In genomic region chr2:231632559-231633142, GRCh38 we compare ENCODE assay signal across 19 cellular contexts. TPM values are rescaled to one million over a fixed set of nuclear protein-coding genes. Genes with fewer than 3 reads are reported as not detected.
DNase-seq lines count a peak whose midpoint lies in the region; ATAC-seq and TF ChIP-seq lines count a peak whose summit lies in the region.
"Had no signal": no experiment of that assay in that cellular context is flagged by ENCODE, and none has a peak within 500 bp of the region (broad histone marks: within the 10 kb centered on the region; RNA-seq: fewer than 3 reads in every experiment).

No MANE protein-coding gene starts in this region.

- no peak overlapping the region for H3K4me3 Mint-ChIP-seq in HFFc6
- H3K4me3 Mint-ChIP-seq: stimulated activated naive CD8-positive, alpha-beta T cell treated with anti-CD3 and anti-CD28 coated beads, Interleukin-15, amount 100 ng/mL, for 72 hours had no signal

- no peaks in the 10 kb centered on the region for H3K79me1 ChIP-seq in mesenchymal stem cell (replicated peaks; ENCODE audit: low read length, poor library complexity, severe bottlenecking)

- no peaks in the 10 kb centered on the region for H3K27me3 ChIP-seq in ACC112 (ENCODE audit: insufficient read depth, low read length)
- no peaks in the 10 kb centered on the region for H3K27me3 ChIP-seq in mesenchymal stem cell (ENCODE audit: control insufficient read depth in 1 of 2, insufficient read depth in 1 of 2, low read length in 2 of 2)
- H3K27me3 ChIP-seq in spleen (replicated peaks in 1 of 7), result no peaks in the 10 kb centered on the region
- H3K27me3 ChIP-seq: cardiac muscle cell, neutrophil had no signal

- TF ChIP-seq CTCF in HFFc6 (IDR thresholded peaks at IDR 0.05) (no peak), coronary artery (IDR thresholded peaks at IDR 0.05) (no peak), spleen (IDR thresholded peaks at IDR 0.05 in 8 of 11, conservative IDR thresholded peaks at IDR 0.05 in 3 of 11) (no peak)

- no peak overlapping the region for H2BK120ac ChIP-seq in mesenchymal stem cell (ENCODE audit: low read depth, low read length)

- no peak overlapping the region for H2BK5ac ChIP-seq in mesenchymal stem cell (ENCODE audit: low read depth, low read length, poor library complexity, severe bottlenecking)

- no peak for ATAC-seq in HG02973 (IDR thresholded peaks at IDR 0.05; ENCODE audit: unreplicated experiment)

- no peak overlapping the region for H3K4me3 ChIP-seq in ACC112 (ENCODE audit: low read depth, low read length)
- H3K4me3 ChIP-seq in coronary artery, result no peak overlapping the region
- no peak overlapping the region for H3K4me3 ChIP-seq in mesenchymal stem cell (ENCODE audit: insufficient read depth in 1 of 2, low read depth in 1 of 2, low read length in 2 of 2)
- no peak overlapping the region for H3K4me3 ChIP-seq in spleen
- H3K4me3 ChIP-seq: cardiac muscle cell, lower lobe of right lung had no signal

- H3K4ac ChIP-seq in mesenchymal stem cell (ENCODE audit: low read depth in 1 of 2, low read length in 2 of 2), result no peak overlapping the region

- H3K9me3 ChIP-seq in mesenchymal stem cell (ENCODE audit: control insufficient read depth, low read length) (no peaks in the 10 kb centered on the region), spleen (no peaks in the 10 kb centered on the region)
- H3K9me3 ChIP-seq: lower lobe of right lung, neutrophil, SK-N-SH had no signal

- H2AFZ ChIP-seq in ACC112 (ENCODE audit: low read length, unreplicated experiment), result no peak overlapping the region
- no peak overlapping the region for H2AFZ ChIP-seq in mesenchymal stem cell (ENCODE audit: low read depth, low read length)

- H3K36me3 ChIP-seq in ACC112 (ENCODE audit: insufficient read depth, low read length), result no peaks in the 10 kb centered on the region
- no peaks in the 10 kb centered on the region for H3K36me3 ChIP-seq in mesenchymal stem cell (ENCODE audit: control insufficient read depth in 1 of 2, insufficient read depth in 2 of 2, low read depth in 1 of 2, low read length in 2 of 2)
- H3K36me3 ChIP-seq in spleen, result no peaks in the 10 kb centered on the region
- H3K36me3 ChIP-seq: cardiac muscle cell, lower lobe of right lung, neutrophil had no signal

- peak overlapping the region; percentile 38; the same call in 1 of the 2 replicates for H3K27ac Mint-ChIP-seq in HFFc6
- H3K27ac Mint-ChIP-seq: stimulated activated naive CD8-positive, alpha-beta T cell treated with anti-CD3 and anti-CD28 coated beads, Interleukin-15, amount 100 ng/mL, for 72 hours had no signal

- H3K27me3 Mint-ChIP-seq in HFFc6 (ENCODE audit: insufficient read depth), result peaks cover 1% of the 10 kb centered on the region; the same call in 1 of the 2 replicates
- H3K27me3 Mint-ChIP-seq: stimulated activated naive CD8-positive, alpha-beta T cell treated with anti-CD3 and anti-CD28 coated beads, Interleukin-15, amount 100 ng/mL, for 72 hours had no signal

- H4K8ac ChIP-seq in mesenchymal stem cell (ENCODE audit: low read length), result peak overlapping the region; percentile 69

- intact Hi-C loops in spleen (cut with DNase I; ENCODE audit: low total_unique reads), result no loop called here

- peak overlapping the region; percentile 0 for H2BK15ac ChIP-seq in mesenchymal stem cell (ENCODE audit: low read depth, poor library complexity, severe bottlenecking)

- H3K4me1 ChIP-seq in ACC112 (ENCODE audit: control insufficient read depth, insufficient read depth, low read length, unreplicated experiment) (peaks cover 25% of the 10 kb centered on the region), mesenchymal stem cell (ENCODE audit: control insufficient read depth, insufficient read depth, low read depth, low read length) (peaks cover 10% of the 10 kb centered on the region), spleen (peaks cover 0 to 15% (median 6%) of the 10 kb centered on the region in 6 donors)

- H3K79me2 ChIP-seq in ACC112 (ENCODE audit: control insufficient read depth, insufficient read depth, low read length, unreplicated experiment), result no peaks in the 10 kb centered on the region

- peak overlapping the region in 1 of 2 experiments; percentile 35 for H3K18ac ChIP-seq in mesenchymal stem cell (ENCODE audit: low read depth in 1 of 2, low read length in 2 of 2)

- peak overlapping the region; percentile 39 for H3K9ac ChIP-seq in mesenchymal stem cell (ENCODE audit: low read length)
- H3K9ac ChIP-seq: SK-N-SH had no signal

- no peak overlapping the region for H2AK5ac ChIP-seq in mesenchymal stem cell (ENCODE audit: low read length, severe bottlenecking)

- no peaks in the 10 kb centered on the region for H3K9me3 Mint-ChIP-seq in HFFc6
- H3K9me3 Mint-ChIP-seq: stimulated activated naive CD8-positive, alpha-beta T cell treated with anti-CD3 and anti-CD28 coated beads, Interleukin-15, amount 100 ng/mL, for 72 hours had no signal

- TF ChIP-seq POLR2A in spleen (IDR thresholded peaks at IDR 0.05), result no peak

- H2BK12ac ChIP-seq in mesenchymal stem cell (ENCODE audit: low read length in 2 of 2), result peak overlapping the region in 1 of 2 experiments; percentile 75

- no peak overlapping the region for H3K23ac ChIP-seq in mesenchymal stem cell (ENCODE audit: low read length in 2 of 2)

- H3K4me2 ChIP-seq in mesenchymal stem cell (ENCODE audit: low read length, poor library complexity, severe bottlenecking), result no peak overlapping the region
- H3K4me2 ChIP-seq: SK-N-SH had no signal

- WGBS in mesenchymal stem cell, result 73% methylated on average over 12 of the region's 14 CpGs
- WGBS in spleen, 5 donors, result 79 to 84% (median 82%) methylated on average over 13 to 14 of the region's 14 CpGs

- DNase-seq in HFFc6 (peak; percentile 13), coronary artery (ENCODE audit: low spot score) (no peak), mesenchymal stem cell (peak; percentile 78), dermis blood vessel endothelial cell (no peak), spleen (no peak), NCI-H226 (no peak)
- DNase-seq: ACHN; activated CD8-positive, alpha-beta memory T cell treated with anti-CD3 and anti-CD28 coated beads for 24 hours; activated gamma-delta T cell; DMS153; lower lobe of right lung; SK-N-SH; stimulated activated naive CD8-positive, alpha-beta T cell treated with anti-CD3 and anti-CD28 coated beads, Interleukin-15, amount 100 ng/mL, for 72 hours had no signal

- H3K4me1 Mint-ChIP-seq in HFFc6 (ENCODE audit: low read depth), result peaks cover 42% of the 10 kb centered on the region

- H3K14ac ChIP-seq in mesenchymal stem cell (ENCODE audit: low read length in 2 of 2), result no peak overlapping the region

- peak overlapping the region; percentile 12 for H4K91ac ChIP-seq in mesenchymal stem cell (ENCODE audit: low read length)

- 0 out of 2 replicates have a peak overlapping the region, but pooled peaks have one; percentile 13 for H3K27ac ChIP-seq in ACC112 (ENCODE audit: low read depth, low read length)
- H3K27ac ChIP-seq in coronary artery, result peak overlapping the region; percentile 46 to 64
- no peak overlapping the region for H3K27ac ChIP-seq in mesenchymal stem cell (ENCODE audit: low read length, poor library complexity, severe bottlenecking)
- H3K27ac ChIP-seq in spleen, result no peak overlapping the region
- H3K27ac ChIP-seq: cardiac muscle cell, lower lobe of right lung, neutrophil had no signal

- no peaks in the 10 kb centered on the region for H3K36me3 Mint-ChIP-seq in HFFc6 (ENCODE audit: low read depth)

RNA-seq across cellular contexts. Expression of gene TEX44, which starts 40.0 kb away (rescaled TPM):
- not detected for total RNA-seq in HFFc6 (2021; fragmentation: NEBNext Ultra II Directional; extraction: Animal tissue kit (Norgen Biotek cat#: 25700))
- not detected for polyA plus RNA-seq in mesenchymal stem cell (2013, experiment 1 of 2)
- polyA plus RNA-seq in mesenchymal stem cell (2013, experiment 2 of 2), result not detected
- total RNA-seq in dermis blood vessel endothelial cell (not detected in 2 replicates), spleen (not detected)
- not detected for polyA plus RNA-seq in spleen
- total RNA-seq: cardiac muscle cell, HT1080, lower lobe of right lung, skeletal muscle tissue had no signal
- polyA plus RNA-seq: cardiac muscle cell, SK-N-SH had no signal

Comparison
In these comparisons a context has a peak if more than half of its experiments do, and no peak if none do; other contexts are left out.
1. H3K27ac ChIP-seq: peak in ACC112 (single experiment) and coronary artery (2 of 2); none in mesenchymal stem cell (single experiment) and spleen (0 of 8).
2. DNase-seq: peak in HFFc6 (single experiment) and mesenchymal stem cell (single experiment); none in coronary artery (single experiment), dermis blood vessel endothelial cell (single experiment), spleen (single experiment) and NCI-H226 (single experiment).